In the genomic region with DNA sequence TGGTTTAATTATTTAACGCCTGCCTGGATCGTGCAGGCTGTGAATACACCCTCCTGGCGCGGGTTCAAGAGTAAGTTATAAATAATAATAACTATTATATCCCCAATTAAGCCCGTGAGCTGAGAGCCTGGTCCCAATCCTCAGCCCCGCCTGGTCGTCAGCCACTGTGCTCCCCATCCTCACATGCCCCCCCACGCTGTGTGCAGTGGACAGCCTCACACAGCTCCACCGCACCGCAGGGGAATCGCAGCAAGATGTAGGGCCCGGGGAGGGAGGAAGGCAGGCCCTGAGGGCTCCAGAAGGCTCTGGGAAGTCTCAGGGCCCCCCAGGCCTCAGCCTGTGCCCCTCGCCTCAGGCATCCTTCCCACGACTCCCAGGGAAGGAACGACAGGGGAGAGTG, we compare ENCODE assay signal across 19 cellular contexts. TPM values are rescaled to one million over a fixed set of nuclear protein-coding genes. Genes with fewer than 3 reads are reported as not detected.
DNase-seq lines count a peak whose midpoint lies in the region; ATAC-seq, FAIRE-seq and TF ChIP-seq lines count a peak whose summit lies in the region.
"Had no signal": no experiment of that assay in that cellular context is flagged by ENCODE, and none has a peak within 500 bp of the region (broad histone marks: within the 10 kb centered on the region; RNA-seq: fewer than 3 reads in every experiment).

No MANE protein-coding gene starts in this region.

- no peak for FAIRE-seq in endothelial cell of umbilical vein (lab: Jason Lieb, UNC)

- H3K23ac ChIP-seq in neuronal stem cell (ENCODE audit: low read depth, low read length, poor library complexity), result no peak overlapping the region

- no peak overlapping the region for H2BK120ac ChIP-seq in neuronal stem cell (ENCODE audit: low read depth, low read length)

- H4K20me1 ChIP-seq in endothelial cell of umbilical vein (replicated peaks; ENCODE audit: control insufficient read depth, extremely low read depth, insufficient read depth, low read length), result no peaks in the 10 kb centered on the region

- H3K27me3 ChIP-seq in SJCRH30, result peaks cover 57% of the 10 kb centered on the region
- H3K27me3 ChIP-seq in endothelial cell of umbilical vein (ENCODE audit: control insufficient read depth in 2 of 2, insufficient read depth in 2 of 2, low read length in 2 of 2), result no peaks in the 10 kb centered on the region
- peaks cover 0 to 53% (median 0%) of the 10 kb centered on the region in 3 experiments for H3K27me3 ChIP-seq in neuronal stem cell (ENCODE audit: control insufficient read depth in 3 of 3, insufficient read depth in 3 of 3, low read depth in 1 of 3, low read length in 3 of 3)
- no peaks in the 10 kb centered on the region for H3K27me3 ChIP-seq in uterus
- H3K27me3 ChIP-seq in tibial artery, result no peaks in the 10 kb centered on the region

- H3K79me1 ChIP-seq in neuronal stem cell (ENCODE audit: low read depth, low read length), result no peaks in the 10 kb centered on the region

- H2BK15ac ChIP-seq in neuronal stem cell (ENCODE audit: low read length), result peak overlapping the region; percentile 83

- H3K4ac ChIP-seq in neuronal stem cell (ENCODE audit: low read length), result no peak overlapping the region

- dilution Hi-C loops in endothelial cell of umbilical vein (cut with MboI; ENCODE audit: extremely low pct_ligation_motif_present, low sequenced_read_pairs), result no loop called here

- H3K4me3 ChIP-seq in SJCRH30, result peak overlapping the region; percentile 25
- H3K4me3 ChIP-seq in endothelial cell of umbilical vein (replicated peaks in 1 of 3; ENCODE audit: insufficient read depth in 1 of 3, low read depth in 1 of 3, low read length in 3 of 3), result no peak overlapping the region
- no peak overlapping the region for H3K4me3 ChIP-seq in neuronal stem cell (ENCODE audit: low read length in 2 of 2)
- H3K4me3 ChIP-seq in uterus, result peak overlapping the region in 1 of 2 donors; percentile 2
- H3K4me3 ChIP-seq in tibial artery, result no peak overlapping the region

- no peak overlapping the region for H4K8ac ChIP-seq in neuronal stem cell (ENCODE audit: low read depth, low read length)

- H3K18ac ChIP-seq in neuronal stem cell (ENCODE audit: low read length), result no peak overlapping the region

- H3K27ac ChIP-seq in SJCRH30 (no peak overlapping the region), endothelial cell of umbilical vein (ENCODE audit: insufficient read depth, low read depth, low read length) (no peak overlapping the region), neuronal stem cell (replicated peaks; ENCODE audit: low read length) (no peak overlapping the region), uterus (peak overlapping the region; percentile 74 to 78), tibial artery (no peak overlapping the region)

- POLR2A ChIA-PET in endothelial cell of umbilical vein (lab: Charles Lee) (no interaction called here), GM10248 (lab: Yijun Ruan, JAX) (no interaction called here)

- CTCF ChIA-PET in endothelial cell of umbilical vein (lab: Charles Lee), result no interaction called here
- CTCF ChIA-PET in GM10248 (lab: Yijun Ruan, JAX), result no interaction called here

- H3K4me2 ChIP-seq in endothelial cell of umbilical vein (ENCODE audit: insufficient read depth, low read length) (no peak overlapping the region), neuronal stem cell (ENCODE audit: insufficient read depth, low read length, poor library complexity, severe bottlenecking) (no peak overlapping the region)

- no peaks in the 10 kb centered on the region for H3K36me3 ChIP-seq in SJCRH30
- H3K36me3 ChIP-seq in endothelial cell of umbilical vein (ENCODE audit: control insufficient read depth in 2 of 2, extremely low read depth in 1 of 2, insufficient read depth in 2 of 2, low read length in 2 of 2), result no peaks in the 10 kb centered on the region
- peaks cover 0 to 2% of the 10 kb centered on the region in 2 donors for H3K36me3 ChIP-seq in neuronal stem cell (replicated peaks in 1 of 2; ENCODE audit: control insufficient read depth in 2 of 2, insufficient read depth in 2 of 2, low read length in 2 of 2)
- no peaks in the 10 kb centered on the region for H3K36me3 ChIP-seq in uterus
- H3K36me3 ChIP-seq in tibial artery, result no peaks in the 10 kb centered on the region

- no peak for ATAC-seq in HG03565 (IDR thresholded peaks at IDR 0.05; ENCODE audit: unreplicated experiment)

- H3K9me1 ChIP-seq in endothelial cell of umbilical vein (replicated peaks; ENCODE audit: control insufficient read depth, extremely low read depth, insufficient read depth, low read length), result no peaks in the 10 kb centered on the region

- no peak overlapping the region for H3K14ac ChIP-seq in neuronal stem cell (ENCODE audit: low read length)

- WGBS in neuronal stem cell (ENCODE audit: extremely low coverage in 2 of 2, insufficient read length in 2 of 2, insufficient replicate concordance in 1 of 2), 2 donors, result no CpG with 5 or more reads among the region's 15 CpGs

- H2BK5ac ChIP-seq in neuronal stem cell (ENCODE audit: low read length), result no peak overlapping the region

- no peak overlapping the region for H4K91ac ChIP-seq in neuronal stem cell (ENCODE audit: low read depth, low read length, poor library complexity)

- DNase-seq in SJCRH30 (peak in 1 of 2 experiments; percentile 34), endothelial cell of umbilical vein (ENCODE audit: low read depth, low spot score) (no peak), neuronal stem cell (ENCODE audit: low spot score) (no peak), uterus (no peak), tibial artery (no peak), GM10248 (ENCODE audit: extremely low spot score) (no peak)
- DNase-seq: AML-193, DMS 273 treated with DMSO at 0.1 percent for 48 hours, DND-41, H9, KBM-7, NCI-H1105 treated with DMSO at 0.1 percent for 48 hours, NCI-H1694, NCI-H2081 treated with DMSO at 0.1 percent for 48 hours, NCI-H774, SIG-M5 had no signal

- peak overlapping the region; percentile 74 for H2AK5ac ChIP-seq in neuronal stem cell (ENCODE audit: low read depth, low read length)

- peak overlapping the region; percentile 75 for H2BK12ac ChIP-seq in neuronal stem cell (ENCODE audit: low read length)

- H3K4me1 ChIP-seq in SJCRH30, result peaks cover 18% of the 10 kb centered on the region
- H3K4me1 ChIP-seq in endothelial cell of umbilical vein (ENCODE audit: control insufficient read depth, extremely low read depth, insufficient read depth, low read length), result no peaks in the 10 kb centered on the region
- peaks cover 0 to 7% of the 10 kb centered on the region in 2 donors for H3K4me1 ChIP-seq in neuronal stem cell (ENCODE audit: control insufficient read depth in 2 of 2, insufficient read depth in 1 of 2, low read depth in 1 of 2, low read length in 2 of 2)
- no peaks in the 10 kb centered on the region for H3K4me1 ChIP-seq in uterus
- H3K4me1 ChIP-seq in tibial artery, result peaks cover 0 to 14% (median 5%) of the 10 kb centered on the region in 4 donors

- peak overlapping the region; percentile 63 for H2AFZ ChIP-seq in endothelial cell of umbilical vein (ENCODE audit: low read depth, low read length)
- no peak overlapping the region for H2AFZ ChIP-seq in neuronal stem cell (ENCODE audit: low read length)

- no peak overlapping the region for H3K9ac ChIP-seq in endothelial cell of umbilical vein (replicated peaks; ENCODE audit: extremely low read depth, insufficient read depth, low read length)
- H3K9ac ChIP-seq in neuronal stem cell (ENCODE audit: low read depth, low read length, poor library complexity), result no peak overlapping the region

- no TSS peak for BruUV-seq in endothelial cell of umbilical vein (replicated peaks; lab: Mats Ljungman, UMichigan)

- H3K9me3 ChIP-seq in SJCRH30 (replicated peaks) (no peaks in the 10 kb centered on the region), endothelial cell of umbilical vein (replicated peaks; ENCODE audit: control insufficient read depth, insufficient read depth, low read length) (no peaks in the 10 kb centered on the region), neuronal stem cell (replicated peaks in 1 of 2; ENCODE audit: control insufficient read depth in 2 of 2, insufficient read depth in 1 of 2, low read depth in 1 of 2, low read length in 2 of 2) (peaks cover 0 to 4% of the 10 kb centered on the region in 2 donors), uterus (no peaks in the 10 kb centered on the region), tibial artery (no peaks in the 10 kb centered on the region)

- intact Hi-C loops in endothelial cell of umbilical vein (cut with micrococcal nuclease), result loop anchor here (5.0 kb wide), 1 partner anchor 43 kb away; no protein-coding TSS in a partner anchor
- intact Hi-C loops in uterus (cut with DNase I; ENCODE audit: low total_unique reads), result loop anchor here (10.0 kb wide), 1 partner anchor 70 kb away; no protein-coding TSS in a partner anchor
- intact Hi-C loops in tibial artery (cut with DNase I; ENCODE audit: low total_unique reads), result no loop called here

- no peak for TF ChIP-seq CTCF in endothelial cell of umbilical vein (IDR thresholded peaks at IDR 0.05; ENCODE audit: extremely low read depth in 1 of 2, insufficient read depth in 1 of 2, low read depth in 1 of 2, low read length in 2 of 2)
- TF ChIP-seq CTCF in uterus (IDR thresholded peaks at IDR 0.05), result no peak
- no peak for TF ChIP-seq CTCF in tibial artery (IDR thresholded peaks at IDR 0.05)
- TF ChIP-seq CTCF in GM10248 (IDR thresholded peaks at IDR 0.05; ENCODE audit: control extremely low read depth, extremely low read depth, low read depth, missing control alignments), result no peak

- TF ChIP-seq POLR2A in endothelial cell of umbilical vein (IDR thresholded peaks at IDR 0.05; ENCODE audit: low read depth, low read length) (no peak), uterus (IDR thresholded peaks at IDR 0.05) (no peak)

- no peaks in the 10 kb centered on the region for H3K79me2 ChIP-seq in endothelial cell of umbilical vein (ENCODE audit: control insufficient read depth, insufficient read depth, low read length)

RNA-seq across cellular contexts. Expression of a gene that starts 10.8 kb away (rescaled TPM):
- total RNA-seq in SJCRH30 (2014; rRNA removed; shearing (Covaris generic)), result 0.18 and 0.20 TPM in 2 replicates
- 0.32 and 0.77 TPM in 2 replicates for total RNA-seq in endothelial cell of umbilical vein
- 0.19 and 0.30 TPM in 2 replicates for polyA plus RNA-seq in endothelial cell of umbilical vein
- polyA plus RNA-seq in endothelial cell of umbilical vein (2011; cell fraction: cytosol; rRNA removed), result 0.06 and 0.08 TPM in 2 replicates
- polyA plus RNA-seq in endothelial cell of umbilical vein (2011; cell fraction: nucleus; rRNA removed), result not detected in 2 replicates
- 0.78 and 2.2 TPM in 2 replicates for polyA plus RNA-seq in endothelial cell of umbilical vein (2012)
- polyA minus RNA-seq in endothelial cell of umbilical vein, result not detected in 2 replicates
- not detected for polyA minus RNA-seq in endothelial cell of umbilical vein (2011; cell fraction: cytosol; rRNA and poly(A)+ RNA removed)
- polyA minus RNA-seq in endothelial cell of umbilical vein (2011; cell fraction: nucleus; rRNA and poly(A)+ RNA removed), result not detected in 2 replicates
- polyA plus RNA-seq in neuronal stem cell (2013, experiment 1 of 2), result 26.3 TPM
- 25.0 TPM for polyA plus RNA-seq in neuronal stem cell (2013, experiment 2 of 2)
- 1 to 10 TPM in 2 of 4 donors, not detected in 2; 3.5 to 5.5 TPM for total RNA-seq in uterus
- total RNA-seq: G401, RPMI7951 had no signal

RNA-seq across cellular contexts. Expression of a gene that starts 12.7 kb away (rescaled TPM):
- 23.0 and 23.4 TPM in 2 replicates for total RNA-seq in SJCRH30 (2014; rRNA removed; shearing (Covaris generic))
- total RNA-seq in endothelial cell of umbilical vein (22.9 and 23.8 TPM in 2 replicates), uterus (10 to 100 TPM in 2 of 4 donors, 1 to 10 TPM in 2; 1.3 to 20.3 (median 8.5) TPM)
- polyA plus RNA-seq in endothelial cell of umbilical vein, result 20.3 and 21.3 TPM in 2 replicates
- polyA plus RNA-seq in endothelial cell of umbilical vein (2011; cell fraction: cytosol; rRNA removed), result 17.1 and 21.1 TPM in 2 replicates
- polyA plus RNA-seq in endothelial cell of umbilical vein (2011; cell fraction: nucleus; rRNA removed), result 25.6 and 26.2 TPM in 2 replicates
- 14.9 and 17.5 TPM in 2 replicates for polyA plus RNA-seq in endothelial cell of umbilical vein (2012)
- polyA minus RNA-seq in endothelial cell of umbilical vein, result 10.0 and 12.2 TPM in 2 replicates
- polyA minus RNA-seq in endothelial cell of umbilical vein (2011; cell fraction: cytosol; rRNA and poly(A)+ RNA removed), result 11.4 TPM
- polyA minus RNA-seq in endothelial cell of umbilical vein (2011; cell fraction: nucleus; rRNA and poly(A)+ RNA removed), result 7.1 and 8.8 TPM in 2 replicates
- 10.1 TPM for polyA plus RNA-seq in neuronal stem cell (2013, experiment 1 of 2)
- 10.5 TPM for polyA plus RNA-seq in neuronal stem cell (2013, experiment 2 of 2)

RNA-seq across cellular contexts. Expression of a gene that starts 28.7 kb away (rescaled TPM):
- 47.8 and 48.5 TPM in 2 replicates for total RNA-seq in SJCRH30 (2014; rRNA removed; shearing (Covaris generic))
- total RNA-seq in endothelial cell of umbilical vein (47.6 and 53.2 TPM in 2 replicates), uterus (10 to 100 TPM in 3 of 4 donors, 1 to 10 TPM in 1; 1.8 to 30.8 (median 21.6) TPM)
- 51.1 and 58.3 TPM in 2 replicates for polyA plus RNA-seq in endothelial cell of umbilical vein
- polyA plus RNA-seq in endothelial cell of umbilical vein (2011; cell fraction: cytosol; rRNA removed), result 44.9 and 48.8 TPM in 2 replicates
- polyA plus RNA-seq in endothelial cell of umbilical vein (2011; cell fraction: nucleus; rRNA removed), result 28.6 and 32.3 TPM in 2 replicates
- 39.2 and 47.0 TPM in 2 replicates for polyA plus RNA-seq in endothelial cell of umbilical vein (2012)
- polyA minus RNA-seq in endothelial cell of umbilical vein, result 15.9 and 22.1 TPM in 2 replicates
- polyA minus RNA-seq in endothelial cell of umbilical vein (2011; cell fraction: cytosol; rRNA and poly(A)+ RNA removed), result 52.6 TPM
- 12.2 and 14.1 TPM in 2 replicates for polyA minus RNA-seq in endothelial cell of umbilical vein (2011; cell fraction: nucleus; rRNA and poly(A)+ RNA removed)
- 24.4 TPM for polyA plus RNA-seq in neuronal stem cell (2013, experiment 1 of 2)
- 22.5 TPM for polyA plus RNA-seq in neuronal stem cell (2013, experiment 2 of 2)

RNA-seq across cellular contexts. Expression of a gene that starts 33.7 kb away (rescaled TPM):
- total RNA-seq in SJCRH30 (2014; rRNA removed; shearing (Covaris generic)), result not detected in 2 replicates
- total RNA-seq in endothelial cell of umbilical vein, result not detected in 2 replicates
- polyA plus RNA-seq in endothelial cell of umbilical vein, result 0.05 TPM in 1 of 2 replicates, not detected in the other
- not detected in 2 replicates for polyA plus RNA-seq in endothelial cell of umbilical vein (2011; cell fraction: cytosol; rRNA removed)
- polyA plus RNA-seq in endothelial cell of umbilical vein (2011; cell fraction: nucleus; rRNA removed), result not detected in 2 replicates
- not detected in 2 replicates for polyA plus RNA-seq in endothelial cell of umbilical vein (2012)
- not detected in 2 replicates for polyA minus RNA-seq in endothelial cell of umbilical vein
- not detected for polyA minus RNA-seq in endothelial cell of umbilical vein (2011; cell fraction: cytosol; rRNA and poly(A)+ RNA removed)
- polyA minus RNA-seq in endothelial cell of umbilical vein (2011; cell fraction: nucleus; rRNA and poly(A)+ RNA removed), result not detected in 2 replicates
- 0.11 TPM for polyA plus RNA-seq in neuronal stem cell (2013, experiment 1 of 2)
- polyA plus RNA-seq in neuronal stem cell (2013, experiment 2 of 2), result 0.07 TPM
- under 1 TPM in 1 of 4 donors, not detected in 3; 0.35 TPM for total RNA-seq in uterus
- total RNA-seq: G401, H9, RPMI7951 had no signal

Comparison
In these comparisons a context has a peak if more than half of its experiments do, and no peak if none do; other contexts are left out.
1. H3K27ac ChIP-seq: peak in uterus (2 of 2); none in SJCRH30 (single experiment), endothelial cell of umbilical vein (single experiment), neuronal stem cell (single experiment) and tibial artery (0 of 2).